8 cellular contexts compared by ENCODE assay signal in genomic region chrX:37509349-37509748, GRCh38.
DNase-seq lines count a peak whose midpoint lies in the region; ATAC-seq and TF ChIP-seq lines count a peak whose summit lies in the region.

No MANE protein-coding gene starts in this region.

- no peak overlapping the region for H2AFZ ChIP-seq in OCI-LY3 (ENCODE audit: low read depth, low read length)

- POLR2A ChIA-PET in AG04449 (lab: Yijun Ruan, JAX): no interaction called here

- H3K36me3 ChIP-seq in OCI-LY3 (replicated peaks; ENCODE audit: low read depth, low read length) (no peaks in the 10 kb centered on the region), gastroesophageal sphincter (no peaks in the 10 kb centered on the region)

- peak; percentile 13 for TF ChIP-seq CTCF in AG04449 (IDR thresholded peaks at IDR 0.05; ENCODE audit: insufficient read depth, low read length, missing control alignments)
- TF ChIP-seq CTCF in OCI-LY3 (IDR thresholded peaks at IDR 0.05; ENCODE audit: low read depth, low read length): peak; percentile 44
- peak in 3 of 4 experiments; percentile 6 to 46 (median 26) for TF ChIP-seq CTCF in gastroesophageal sphincter (IDR thresholded peaks at IDR 0.05)

- H3K79me2 ChIP-seq in OCI-LY3 (ENCODE audit: low read length): no peaks in the 10 kb centered on the region

- DNase-seq in AG04449 (ENCODE audit: low read depth, low spot score) (no peak), NCI-H146 (lab: John Stamatoyannopoulos, UW) (no peak)
- no peak for DNase-seq in activated CD4-positive, alpha-beta T cell treated with anti-CD3 and anti-CD28 coated beads, Interleukin-2, amount 50 U/mL, for 48 hours
- DNase-seq in stimulated activated naive CD8-positive, alpha-beta T cell treated with anti-CD3 and anti-CD28 coated beads, Interleukin-15, Interleukin-2, amounts not matched to agents 100 U/mL and 50 U/mL, for 24 hours: no peak

- H3K4me2 ChIP-seq in OCI-LY3 (ENCODE audit: low read length): no peak overlapping the region

- CTCF ChIA-PET in AG04449 (lab: Yijun Ruan, JAX): interaction anchor here (1.1 kb wide), 1 partner anchor 316 kb away, joined by 4 read pairs; no protein-coding TSS in a partner anchor

- H3K4me3 ChIP-seq in AG04449 (ENCODE audit: low read depth, low read length) (no peak overlapping the region), OCI-LY3 (ENCODE audit: low read length) (no peak overlapping the region), gastroesophageal sphincter (no peak overlapping the region)

- H3K27ac ChIP-seq in OCI-LY3 (ENCODE audit: low read length): no peak overlapping the region
- no peak overlapping the region for H3K27ac ChIP-seq in gastroesophageal sphincter

- no peaks in the 10 kb centered on the region for H4K20me1 ChIP-seq in OCI-LY3 (ENCODE audit: insufficient read depth, low read length)

- TF ChIP-seq EP300 in gastroesophageal sphincter (IDR thresholded peaks at IDR 0.05): no peak

- ATAC-seq in GM19467 (IDR thresholded peaks at IDR 0.05; ENCODE audit: unreplicated experiment) (peak; percentile 59), gastroesophageal sphincter (no peak), HG02938 (IDR thresholded peaks at IDR 0.05; ENCODE audit: unreplicated experiment) (no peak)
- no peak for ATAC-seq in stimulated activated naive CD8-positive, alpha-beta T cell treated with anti-CD3 and anti-CD28 coated beads, Interleukin-15, Interleukin-2, amounts not matched to agents 100 U/mL and 50 U/mL, for 24 hours

- H3K9me3 ChIP-seq in OCI-LY3 (ENCODE audit: insufficient read depth, low read length) (no peaks in the 10 kb centered on the region), gastroesophageal sphincter (no peaks in the 10 kb centered on the region)

- H3K4me1 ChIP-seq in OCI-LY3 (ENCODE audit: low read length) (no peaks in the 10 kb centered on the region), gastroesophageal sphincter (no peaks in the 10 kb centered on the region)

- WGBS in gastroesophageal sphincter (ENCODE audit: low coverage in 1 of 2), 2 donors: 0% methylated on average over 1 of the region's 4 CpGs

- H3K27me3 ChIP-seq in OCI-LY3 (ENCODE audit: low read depth, low read length) (no peaks in the 10 kb centered on the region), gastroesophageal sphincter (no peaks in the 10 kb centered on the region)

- no peak for TF ChIP-seq POLR2A in gastroesophageal sphincter (IDR thresholded peaks at IDR 0.05)

- H3K9ac ChIP-seq in OCI-LY3 (ENCODE audit: low read length): no peak overlapping the region
